Comparison of ENCODE assay signal across 8 cellular contexts in the genomic region with DNA sequence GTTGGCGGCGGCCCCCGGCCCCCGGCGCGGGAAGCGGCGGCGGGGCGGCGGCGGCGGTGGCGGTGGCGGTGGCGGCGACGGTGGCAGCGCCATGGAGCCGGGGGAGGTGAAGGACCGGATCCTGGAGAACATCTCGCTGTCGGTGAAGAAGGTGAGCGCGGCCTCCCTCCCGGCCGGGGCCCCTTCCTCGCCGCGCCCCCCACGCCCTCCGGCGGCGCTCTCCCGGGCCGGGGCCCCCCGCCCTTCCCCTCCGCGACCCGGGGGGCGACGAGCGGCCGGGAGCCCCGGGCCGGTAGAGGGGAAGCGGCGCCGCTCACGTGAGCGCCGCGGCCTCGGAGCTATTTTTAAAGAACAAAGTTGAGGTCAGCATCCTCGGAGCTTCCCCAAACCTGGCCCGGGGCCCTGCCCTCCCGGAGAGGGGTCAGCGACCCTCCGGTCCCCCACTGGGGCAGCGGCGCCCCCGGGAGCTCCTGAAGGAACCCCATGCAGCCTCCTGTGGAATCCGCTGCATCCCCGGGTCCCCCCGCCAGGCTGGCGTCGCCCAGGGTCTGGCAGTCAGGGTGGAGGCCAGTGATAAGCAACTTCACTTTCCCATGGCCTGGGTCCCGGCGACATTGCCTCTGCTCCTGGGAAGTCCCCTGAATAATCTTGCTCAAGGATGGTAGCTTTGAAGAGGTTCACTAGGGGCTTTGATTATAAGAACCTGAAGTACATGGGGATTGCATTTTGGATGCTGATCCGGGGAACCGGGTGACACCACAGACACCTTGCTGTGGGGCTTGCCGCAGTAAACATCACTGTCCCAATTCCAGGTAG. TPM values are rescaled to one million over a fixed set of nuclear protein-coding genes. Genes with fewer than 3 reads are reported as not detected.
A peak's percentile ranks its signal among the peaks of the same experiment; 100 is the strongest.
DNase-seq lines count a peak whose midpoint lies in the region; ATAC-seq and FAIRE-seq lines count a peak whose summit lies in the region.

No MANE protein-coding gene starts in this region.

- peaks cover 9 to 17% of the 10 kb centered on the region in 2 donors for H3K4me1 ChIP-seq in muscle layer of duodenum (ENCODE audit: control insufficient read depth in 1 of 2, insufficient read depth in 2 of 2, low read length in 2 of 2)

- POLR2A ChIA-PET in activated CD8-positive, alpha-beta T cell treated with anti-CD3 and anti-CD28 coated beads, Interleukin-2, amount 10 ng/mL, durations not matched to agents 7 days and 5 days (lab: Charles Lee): interaction anchor here (1.1 to 2.4 kb wide), 3 partner anchors 11 to 81 kb away, joined by 3 to 27 read pairs (median 3); no protein-coding TSS in a partner anchor

- H3K27me3 ChIP-seq in muscle layer of duodenum (ENCODE audit: low read depth, low read length): no peaks in the 10 kb centered on the region

- FAIRE-seq in urothelium cell line (lab: Jason Lieb, UNC): no peak

- H3K27ac Mint-ChIP-seq in activated CD8-positive, alpha-beta T cell treated with anti-CD3 and anti-CD28 coated beads, Interleukin-2, amount 10 ng/mL, durations not matched to agents 7 days and 5 days: peak overlapping the region; percentile 89

- no peaks in the 10 kb centered on the region for H3K9me3 ChIP-seq in muscle layer of duodenum (ENCODE audit: control insufficient read depth in 1 of 2, low read length in 2 of 2)

- no peak for DNase-seq in activated CD4-positive, CD25-positive, alpha-beta regulatory T cell (lab: John Stamatoyannopoulos, UW)
- DNase-seq in Jurkat, Clone E6-1 (ENCODE audit: low read depth, low spot score): no peak
- peak; percentile 46 for DNase-seq in activated CD8-positive, alpha-beta T cell treated with anti-CD3 and anti-CD28 coated beads, Interleukin-2, amount 10 ng/mL, durations not matched to agents 7 days and 5 days
- DNase-seq in epithelial cell of prostate (ENCODE audit: low read depth, low spot score): no peak
- peak; percentile 54 for DNase-seq in urothelium cell line (ENCODE audit: low spot score)

- H3K4me3 Mint-ChIP-seq in activated CD8-positive, alpha-beta T cell treated with anti-CD3 and anti-CD28 coated beads, Interleukin-2, amount 10 ng/mL, durations not matched to agents 7 days and 5 days: peak overlapping the region; percentile 87

- CTCF ChIA-PET in activated CD8-positive, alpha-beta T cell treated with anti-CD3 and anti-CD28 coated beads, Interleukin-2, amount 10 ng/mL, durations not matched to agents 7 days and 5 days (lab: Charles Lee): interaction anchor here (0.9 to 2.4 kb wide), 2 partner anchors 12 to 91 kb away, joined by 3 to 11 read pairs; no protein-coding TSS in a partner anchor

- peak; percentile 23 to 31 for ATAC-seq in activated CD4-positive, CD25-positive, alpha-beta regulatory T cell treated with anti-CD3 and anti-CD28 coated beads, Interleukin-2, amount 50 U/mL, for 24 hours
- peak; percentile 60 for ATAC-seq in activated CD8-positive, alpha-beta T cell treated with anti-CD3 and anti-CD28 coated beads, Interleukin-2, amount 10 ng/mL, durations not matched to agents 7 days and 5 days
- no peak for ATAC-seq in HG02610 (IDR thresholded peaks at IDR 0.05; ENCODE audit: unreplicated experiment)

- peak overlapping the region; percentile 73 for H3K4me3 ChIP-seq in Jurkat, Clone E6-1 (ENCODE audit: low read length)
- peak overlapping the region; percentile 85 to 86 for H3K4me3 ChIP-seq in muscle layer of duodenum (ENCODE audit: low read depth in 1 of 2, low read length in 2 of 2)

- H3K4me1 Mint-ChIP-seq in activated CD8-positive, alpha-beta T cell treated with anti-CD3 and anti-CD28 coated beads, Interleukin-2, amount 10 ng/mL, durations not matched to agents 7 days and 5 days (ENCODE audit: low read depth): peaks cover 27% of the 10 kb centered on the region

- H3K36me3 ChIP-seq in muscle layer of duodenum (ENCODE audit: control insufficient read depth in 1 of 2, insufficient read depth in 2 of 2, low read length in 2 of 2): peaks cover 0 to 4% of the 10 kb centered on the region in 2 donors

- no peaks in the 10 kb centered on the region for H3K9me3 Mint-ChIP-seq in activated CD8-positive, alpha-beta T cell treated with anti-CD3 and anti-CD28 coated beads, Interleukin-2, amount 10 ng/mL, durations not matched to agents 7 days and 5 days (ENCODE audit: insufficient read depth)

- peak overlapping the region; percentile 98 for H3K27ac ChIP-seq in epithelial cell of prostate
- peak overlapping the region; percentile 84 for H3K27ac ChIP-seq in muscle layer of duodenum (ENCODE audit: low read length)

- H3K36me3 Mint-ChIP-seq in activated CD8-positive, alpha-beta T cell treated with anti-CD3 and anti-CD28 coated beads, Interleukin-2, amount 10 ng/mL, durations not matched to agents 7 days and 5 days (ENCODE audit: low read depth): peaks cover 14% of the 10 kb centered on the region

- H3K27me3 Mint-ChIP-seq in activated CD8-positive, alpha-beta T cell treated with anti-CD3 and anti-CD28 coated beads, Interleukin-2, amount 10 ng/mL, durations not matched to agents 7 days and 5 days (ENCODE audit: low read depth): no peaks in the 10 kb centered on the region

RNA-seq across cellular contexts. Expression of gene PLEKHM2, which starts 0.6 kb away (rescaled TPM):
- 45.3 TPM for polyA plus RNA-seq in Jurkat, Clone E6-1 (2012; ENCODE audit: insufficient read depth, insufficient read length)
- total RNA-seq in activated CD8-positive, alpha-beta T cell treated with anti-CD3 and anti-CD28 coated beads, Interleukin-2, amount 10 ng/mL, durations not matched to agents 7 days and 5 days: 10 to 100 TPM; 51.0 to 52.6 TPM

RNA-seq across cellular contexts. Expression of gene SLC25A34, which starts 51.4 kb away (rescaled TPM):
- 0.75 TPM for polyA plus RNA-seq in Jurkat, Clone E6-1 (2012; ENCODE audit: insufficient read depth, insufficient read length)
- 1 to 10 TPM; 1.6 TPM for total RNA-seq in activated CD8-positive, alpha-beta T cell treated with anti-CD3 and anti-CD28 coated beads, Interleukin-2, amount 10 ng/mL, durations not matched to agents 7 days and 5 days

RNA-seq across cellular contexts. Expression of gene TMEM82, which starts 57.6 kb away (rescaled TPM):
- polyA plus RNA-seq in Jurkat, Clone E6-1 (2012; ENCODE audit: insufficient read depth, insufficient read length): not detected
- total RNA-seq in activated CD8-positive, alpha-beta T cell treated with anti-CD3 and anti-CD28 coated beads, Interleukin-2, amount 10 ng/mL, durations not matched to agents 7 days and 5 days: not detected

Comparison
In these comparisons a context has a peak if more than half of its experiments do, and no peak if none do; other contexts are left out.
1. DNase-seq: peak in activated CD8-positive, alpha-beta T cell treated with anti-CD3 and anti-CD28 coated beads, Interleukin-2, amount 10 ng/mL, durations not matched to agents 7 days and 5 days (single experiment) and urothelium cell line (single experiment); none in activated CD4-positive, CD25-positive, alpha-beta regulatory T cell (0 of 4), Jurkat, Clone E6-1 (single experiment) and epithelial cell of prostate (single experiment).